Comparison of ENCODE assay signal across 16 cellular contexts in genomic region chr14:48747683-48748082, GRCh38.
"Had no signal": no experiment of that assay in that cellular context is flagged by ENCODE, and none has a peak within 500 bp of the region (broad histone marks: within the 10 kb centered on the region; RNA-seq: fewer than 3 reads in every experiment).

No MANE protein-coding gene starts in this region.

- ATAC-seq: activated CD4-positive, alpha-beta T cell treated with anti-CD3 and anti-CD28 coated beads for 36 hours; activated CD8-positive, alpha-beta T cell treated with anti-CD3 and anti-CD28 coated beads for 36 hours; left colon; mucosa of descending colon; natural killer cell had no signal

- H3K36me3 ChIP-seq: esophagus squamous epithelium, transverse colon, WERI-Rb-1 had no signal

- H3K27ac ChIP-seq: esophagus squamous epithelium, skin epidermis, transverse colon, WERI-Rb-1 had no signal

- H3K4me3 ChIP-seq: esophagus squamous epithelium, mucosa of descending colon, skin epidermis, transverse colon had no signal

- H3K9me3 ChIP-seq: esophagus squamous epithelium had no signal

- H3K27me3 ChIP-seq: esophagus squamous epithelium, transverse colon had no signal

- H3K4me1 ChIP-seq: esophagus squamous epithelium, transverse colon had no signal

- DNase-seq: activated CD4-positive, alpha-beta T cell treated with anti-CD3 and anti-CD28 coated beads for 36 hours; activated CD8-positive, alpha-beta memory T cell treated with anti-CD3 and anti-CD28 coated beads, Interleukin-2, amount 50 U/mL, for 4 hours; activated CD8-positive, alpha-beta T cell treated with anti-CD3 and anti-CD28 coated beads for 36 hours; activated naive CD4-positive, alpha-beta T cell; aorta; esophagus squamous epithelium; foreskin fibroblast; glutamatergic neuron; left colon; mammary epithelial cell; mucosa of descending colon; natural killer cell; T-helper 1 cell; transverse colon; WERI-Rb-1 had no signal
